1 cellular context compared by ENCODE assay signal in genomic region chr17:44110011-44110686, GRCh38.
TF ChIP-seq lines count a peak whose summit lies in the region.

No MANE protein-coding gene starts in this region.

TF ChIP-seq in HepG2, 621 proteins besides CTCF, POLR2A, EP300 and RAD21:
- TF ChIP-seq ZNF318 (CRISPR knock-in tag; IDR thresholded peaks at IDR 0.05) (no peak), ZNF569 (CRISPR knock-in tag; IDR thresholded peaks at IDR 0.05; ENCODE audit: borderline replicate concordance) (0 out of 2 replicates have a peak, but pooled peaks have one; percentile 12), ZNF546 (CRISPR knock-in tag; conservative IDR thresholded peaks at IDR 0.05) (0 out of 2 replicates have a peak, but pooled peaks have one; percentile 58), RFXAP (CRISPR knock-in tag; IDR thresholded peaks at IDR 0.05; ENCODE audit: borderline replicate concordance) (peak; percentile 6; the same call in 1 of the 2 replicates), ZNF773 (CRISPR knock-in tag; IDR thresholded peaks at IDR 0.05; ENCODE audit: borderline replicate concordance) (peak; percentile 13; the same call in 1 of the 2 replicates), HDAC2 (CRISPR knock-in tag; IDR thresholded peaks at IDR 0.05) (no peak), LCORL (IDR thresholded peaks at IDR 0.05) (no peak), LCORL (CRISPR knock-in tag; IDR thresholded peaks at IDR 0.05) (0 out of 2 replicates have a peak, but pooled peaks have one; percentile 33), NFATC3 (CRISPR knock-in tag; IDR thresholded peaks at IDR 0.05) (0 out of 2 replicates have a peak, but pooled peaks have one; percentile 32)
